16 cellular contexts compared by ENCODE assay signal in genomic region chr15:77804210-77804609, GRCh38.
"Had no signal": no experiment of that assay in that cellular context is flagged by ENCODE, and none has a peak within 500 bp of the region (broad histone marks: within the 10 kb centered on the region; RNA-seq: fewer than 3 reads in every experiment).

No MANE protein-coding gene starts in this region.

- H3K4me3 ChIP-seq: left lung had no signal

- H3K27me3 Mint-ChIP-seq: activated naive CD4-positive, alpha-beta T cell treated with anti-CD3 and anti-CD28 coated beads, Interleukin-2, amount 50 U/mL, for 24 hours had no signal

- H3K9me3 ChIP-seq: left lung, SK-N-SH had no signal

- H3K9me3 Mint-ChIP-seq: activated CD4-positive, alpha-beta memory T cell treated with anti-CD3 and anti-CD28 coated beads, Interleukin-2, amount 10 ng/mL, durations not matched to agents 7 days and 5 days; activated naive CD4-positive, alpha-beta T cell treated with anti-CD3 and anti-CD28 coated beads, Interleukin-2, amount 50 U/mL, for 24 hours; activated T-helper 2 cell treated with anti-CD3 and anti-CD28 coated beads, Interferon-gamma antibody, Interleukin-2, Interleukin-4, amounts not matched to agents 10 μg/mL and 5 μg/mL and 100 μg/mL, durations not matched to agents 14 hours and 24 hours and 36 hours; T-cell had no signal

- H3K4me3 Mint-ChIP-seq: activated B cell treated with CpG ODN at 0.5 μM for 24 hours; activated CD4-positive, alpha-beta memory T cell treated with anti-CD3 and anti-CD28 coated beads, Interleukin-2, amount 10 ng/mL, durations not matched to agents 7 days and 5 days; activated naive CD4-positive, alpha-beta T cell treated with anti-CD3 and anti-CD28 coated beads, Interleukin-2, amount 50 U/mL, for 24 hours; T-cell had no signal

- H3K4me1 Mint-ChIP-seq: activated B cell treated with CpG ODN at 0.5 μM for 24 hours; activated CD4-positive, alpha-beta memory T cell treated with anti-CD3 and anti-CD28 coated beads, Interleukin-2, amount 10 ng/mL, durations not matched to agents 7 days and 5 days; activated naive CD4-positive, alpha-beta T cell treated with anti-CD3 and anti-CD28 coated beads, Interleukin-2, amount 50 U/mL, for 24 hours; naive B cell; T-cell had no signal

- H3K27ac Mint-ChIP-seq: activated B cell treated with CpG ODN at 0.5 μM for 24 hours; activated CD4-positive, alpha-beta memory T cell treated with anti-CD3 and anti-CD28 coated beads, Interleukin-2, amount 10 ng/mL, durations not matched to agents 7 days and 5 days; activated naive CD4-positive, alpha-beta T cell treated with anti-CD3 and anti-CD28 coated beads, Interleukin-2, amount 50 U/mL, for 24 hours; activated T-helper 2 cell treated with anti-CD3 and anti-CD28 coated beads, Interferon-gamma antibody, Interleukin-2, Interleukin-4, amounts not matched to agents 10 μg/mL and 5 μg/mL and 100 μg/mL, durations not matched to agents 14 hours and 24 hours and 36 hours; naive B cell; T-cell had no signal

- H3K36me3 ChIP-seq: left lung had no signal

- H3K27ac ChIP-seq: epithelial cell of prostate, foreskin keratinocyte, left lung had no signal

- ATAC-seq: foreskin keratinocyte, left lung, T-cell had no signal

- H3K27me3 ChIP-seq: left lung had no signal

- H3K36me3 Mint-ChIP-seq: activated naive CD4-positive, alpha-beta T cell treated with anti-CD3 and anti-CD28 coated beads, Interleukin-2, amount 50 U/mL, for 24 hours; naive B cell; T-cell had no signal

- DNase-seq: activated B cell treated with CpG ODN at 0.5 μM for 24 hours; activated CD4-positive, alpha-beta memory T cell treated with anti-CD3 and anti-CD28 coated beads, Interleukin-2, amount 10 ng/mL, durations not matched to agents 7 days and 5 days; activated CD4-positive, alpha-beta T cell treated with anti-CD3 and anti-CD28 coated beads for 4 hours; activated T-cell treated with anti-CD3 and anti-CD28 coated beads, Interleukin-2, amount 50 U/mL, for 1 hour; dermis blood vessel endothelial cell; foreskin keratinocyte; kidney; left lung; naive B cell; posterior cingulate gyrus; SK-N-SH; stimulated activated naive CD4-positive, alpha-beta T cell; T-cell had no signal

- H3K4me1 ChIP-seq: foreskin keratinocyte, left lung had no signal
